Comparison of ENCODE assay signal across 1 cellular context in the genomic region with DNA sequence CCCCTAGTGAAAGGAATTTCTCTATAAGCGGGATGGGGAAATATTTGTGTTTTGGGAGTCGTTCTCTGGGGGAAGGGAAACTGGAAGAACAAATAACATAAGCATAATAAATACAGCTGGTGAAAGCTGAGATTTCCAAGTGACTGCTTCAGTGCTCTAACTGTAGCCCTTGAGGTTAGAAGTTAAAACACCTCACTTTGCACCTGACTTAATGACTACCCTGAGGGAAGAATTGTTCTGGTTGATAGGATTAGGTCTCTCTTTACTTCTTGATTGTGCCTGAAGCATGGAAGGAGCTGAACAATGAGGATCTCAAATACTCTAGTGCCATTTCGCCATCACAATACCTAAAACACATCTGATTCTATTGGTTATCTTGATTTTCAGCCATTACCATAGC.
TF ChIP-seq lines count a peak whose summit lies in the region.

No MANE protein-coding gene starts in this region.

TF ChIP-seq in WTC11, 78 proteins besides CTCF, POLR2A, EP300 and RAD21:
- no peak for TF ChIP-seq FOXK1 (CRISPR knock-in tag; IDR thresholded peaks at IDR 0.05)
- TF ChIP-seq OVOL2 (CRISPR knock-in tag; IDR thresholded peaks at IDR 0.05; ENCODE audit: borderline replicate concordance), result no peak
- TF ChIP-seq, protein P1, sequence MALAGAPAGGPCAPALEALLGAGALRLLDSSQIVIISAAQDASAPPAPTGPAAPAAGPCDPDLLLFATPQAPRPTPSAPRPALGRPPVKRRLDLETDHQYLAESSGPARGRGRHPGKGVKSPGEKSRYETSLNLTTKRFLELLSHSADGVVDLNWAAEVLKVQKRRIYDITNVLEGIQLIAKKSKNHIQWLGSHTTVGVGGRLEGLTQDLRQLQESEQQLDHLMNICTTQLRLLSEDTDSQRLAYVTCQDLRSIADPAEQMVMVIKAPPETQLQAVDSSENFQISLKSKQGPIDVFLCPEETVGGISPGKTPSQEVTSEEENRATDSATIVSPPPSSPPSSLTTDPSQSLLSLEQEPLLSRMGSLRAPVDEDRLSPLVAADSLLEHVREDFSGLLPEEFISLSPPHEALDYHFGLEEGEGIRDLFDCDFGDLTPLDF (CRISPR knock-in tag; IDR thresholded peaks at IDR 0.05), result no peak
- TF ChIP-seq, protein P2, sequence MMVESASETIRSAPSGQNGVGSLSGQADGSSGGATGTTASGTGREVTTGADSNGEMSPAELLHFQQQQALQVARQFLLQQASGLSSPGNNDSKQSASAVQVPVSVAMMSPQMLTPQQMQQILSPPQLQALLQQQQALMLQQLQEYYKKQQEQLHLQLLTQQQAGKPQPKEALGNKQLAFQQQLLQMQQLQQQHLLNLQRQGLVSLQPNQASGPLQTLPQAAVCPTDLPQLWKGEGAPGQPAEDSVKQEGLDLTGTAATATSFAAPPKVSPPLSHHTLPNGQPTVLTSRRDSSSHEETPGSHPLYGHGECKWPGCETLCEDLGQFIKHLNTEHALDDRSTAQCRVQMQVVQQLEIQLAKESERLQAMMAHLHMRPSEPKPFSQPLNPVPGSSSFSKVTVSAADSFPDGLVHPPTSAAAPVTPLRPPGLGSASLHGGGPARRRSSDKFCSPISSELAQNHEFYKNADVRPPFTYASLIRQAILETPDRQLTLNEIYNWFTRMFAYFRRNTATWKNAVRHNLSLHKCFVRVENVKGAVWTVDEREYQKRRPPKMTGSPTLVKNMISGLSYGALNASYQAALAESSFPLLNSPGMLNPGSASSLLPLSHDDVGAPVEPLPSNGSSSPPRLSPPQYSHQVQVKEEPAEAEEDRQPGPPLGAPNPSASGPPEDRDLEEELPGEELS (CRISPR knock-in tag; IDR thresholded peaks at IDR 0.05), result no peak
- TF ChIP-seq, protein P3, sequence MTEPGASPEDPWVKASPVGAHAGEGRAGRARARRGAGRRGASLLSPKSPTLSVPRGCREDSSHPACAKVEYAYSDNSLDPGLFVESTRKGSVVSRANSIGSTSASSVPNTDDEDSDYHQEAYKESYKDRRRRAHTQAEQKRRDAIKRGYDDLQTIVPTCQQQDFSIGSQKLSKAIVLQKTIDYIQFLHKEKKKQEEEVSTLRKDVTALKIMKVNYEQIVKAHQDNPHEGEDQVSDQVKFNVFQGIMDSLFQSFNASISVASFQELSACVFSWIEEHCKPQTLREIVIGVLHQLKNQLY (CRISPR knock-in tag; IDR thresholded peaks at IDR 0.05), result no peak
- no peak for TF ChIP-seq TEAD1 (CRISPR knock-in tag; IDR thresholded peaks at IDR 0.05)
- TF ChIP-seq, protein P4, sequence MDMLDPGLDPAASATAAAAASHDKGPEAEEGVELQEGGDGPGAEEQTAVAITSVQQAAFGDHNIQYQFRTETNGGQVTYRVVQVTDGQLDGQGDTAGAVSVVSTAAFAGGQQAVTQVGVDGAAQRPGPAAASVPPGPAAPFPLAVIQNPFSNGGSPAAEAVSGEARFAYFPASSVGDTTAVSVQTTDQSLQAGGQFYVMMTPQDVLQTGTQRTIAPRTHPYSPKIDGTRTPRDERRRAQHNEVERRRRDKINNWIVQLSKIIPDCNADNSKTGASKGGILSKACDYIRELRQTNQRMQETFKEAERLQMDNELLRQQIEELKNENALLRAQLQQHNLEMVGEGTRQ (CRISPR knock-in tag; IDR thresholded peaks at IDR 0.05), result no peak
- no peak for TF ChIP-seq JAZF1 (CRISPR knock-in tag; IDR thresholded peaks at IDR 0.05)
